Comparison of ENCODE assay signal across 10 cellular contexts in the genomic region with DNA sequence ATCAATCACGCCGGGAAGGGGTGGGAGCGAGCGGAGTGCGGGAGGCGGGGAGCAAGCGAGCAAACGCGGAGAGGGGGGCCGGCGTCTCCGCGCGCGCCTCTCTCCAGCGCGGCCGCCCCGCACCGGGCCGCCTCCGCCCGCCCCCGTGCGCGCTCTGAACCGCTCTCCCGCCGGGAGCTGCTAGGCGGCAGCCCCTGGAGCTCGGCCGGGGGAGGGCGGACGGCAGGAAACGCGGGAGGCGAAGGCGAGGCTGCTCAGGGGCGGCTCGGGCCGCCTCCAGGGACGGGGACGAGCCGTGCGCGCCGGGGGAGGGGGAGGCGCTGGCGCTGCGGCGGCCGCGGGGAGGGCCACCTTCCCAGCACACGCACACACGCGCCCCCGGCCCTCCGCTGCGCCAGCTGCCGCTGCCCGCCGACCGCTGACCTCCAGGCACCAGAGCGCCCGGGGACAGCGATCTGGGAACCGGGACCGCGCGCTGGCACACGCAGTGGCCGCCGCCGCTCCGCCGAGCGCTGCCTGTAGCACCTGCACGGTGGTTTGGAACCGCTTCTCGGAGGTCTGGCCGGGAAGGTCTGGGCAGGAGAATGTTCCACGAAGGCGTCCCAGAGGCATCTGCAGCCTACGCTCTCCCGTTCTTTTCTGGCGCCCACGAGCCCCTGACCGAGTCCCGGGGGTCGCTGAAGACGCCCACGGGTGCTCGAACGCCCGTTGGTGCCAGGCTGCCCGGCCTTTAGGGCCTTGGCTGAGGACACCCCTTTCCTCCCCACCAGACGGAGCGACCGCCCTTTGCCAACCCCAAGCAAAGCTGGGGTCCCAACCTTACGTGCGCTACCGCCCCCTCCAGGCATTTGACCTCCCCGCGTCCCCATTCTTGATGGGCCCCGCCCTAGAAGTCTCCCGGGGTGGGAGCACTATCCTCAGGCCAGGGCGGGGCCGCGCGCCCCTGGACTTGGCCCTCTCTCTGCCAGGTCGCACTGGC. TPM values are rescaled to one million over a fixed set of nuclear protein-coding genes. Genes with fewer than 3 reads are reported as not detected.
DNase-seq lines count a peak whose midpoint lies in the region; ATAC-seq, FAIRE-seq and TF ChIP-seq lines count a peak whose summit lies in the region.
"Had no signal": no experiment of that assay in that cellular context is flagged by ENCODE, and none has a peak within 500 bp of the region (broad histone marks: within the 10 kb centered on the region; RNA-seq: fewer than 3 reads in every experiment).

A gene (minus strand): TSS at position 3 of the 979 bp plus-strand sequence. CDS start 198 bp downstream, outside the sequence.

- peaks cover 41% of the 10 kb centered on the region for H3K27me3 ChIP-seq in BJ (ENCODE audit: control insufficient read depth, insufficient read depth, low read length)
- peaks cover 78% of the 10 kb centered on the region for H3K27me3 ChIP-seq in neuron (ENCODE audit: insufficient read depth, low read length)

- no peak within 1 kb of the TSS for H3K27ac Mint-ChIP-seq in HFFc6

- H3K4me3 ChIP-seq in BJ (ENCODE audit: low read depth, low read length) (peak within 1 kb of the TSS; percentile 8; the same call in 1 of the 2 replicates), neuron (ENCODE audit: low read length) (peak within 1 kb of the TSS; percentile 35)

- TF ChIP-seq POLR2A in GM12892 (IDR thresholded peaks at IDR 0.05; ENCODE audit: low read depth, low read length), result no peak

- peaks cover 29% of the 10 kb centered on the region for H3K27me3 Mint-ChIP-seq in HFFc6 (ENCODE audit: insufficient read depth)

- H3K4me1 ChIP-seq in neuron (ENCODE audit: insufficient read depth, low read length), result peaks cover 14% of the 10 kb centered on the region

- no peak for FAIRE-seq in GM12892 (lab: Jason Lieb, UNC)

- no peaks in the 10 kb centered on the region for H3K36me3 Mint-ChIP-seq in HFFc6 (ENCODE audit: low read depth)

- POLR2A ChIA-PET in BJ (lab: Charles Lee), result no interaction called here

- peak within 1 kb of the TSS; percentile 75 for H3K4me3 Mint-ChIP-seq in HFFc6

- TF ChIP-seq CTCF in BJ (IDR thresholded peaks at IDR 0.05; ENCODE audit: insufficient read depth, low read depth, low read length), result no peak
- no peak for TF ChIP-seq CTCF in HFFc6 (IDR thresholded peaks at IDR 0.05)

- DNase-seq in BJ (ENCODE audit: low read depth) (no peak), HFFc6 (no peak), ecto neural progenitor cell (ENCODE audit: low spot score) (peak; percentile 63), GM12892 (ENCODE audit: insufficient read length) (no peak), RKO (ENCODE audit: low spot score) (no peak), SW 1271 (lab: John Stamatoyannopoulos, UW) (no peak)
- DNase-seq: left lung; stimulated activated naive CD4-positive, alpha-beta T cell treated with Interleukin-2 at 50 U/mL for 16 hours had no signal

- CTCF ChIA-PET in BJ (lab: Yijun Ruan, JAX), result interaction anchor here (0.7 to 3.7 kb wide), 8 partner anchors 15 to 395 kb away, joined by 3 to 21 read pairs (median 4); no protein-coding TSS in a partner anchor

- no peaks in the 10 kb centered on the region for H3K9me3 ChIP-seq in neuron (ENCODE audit: low read length)
- H3K9me3 ChIP-seq: left lung had no signal

- peaks cover 12% of the 10 kb centered on the region for H3K4me1 Mint-ChIP-seq in HFFc6 (ENCODE audit: low read depth)

- H3K9me3 Mint-ChIP-seq in HFFc6, result no peaks in the 10 kb centered on the region

- H3K36me3 ChIP-seq in BJ (ENCODE audit: control insufficient read depth, insufficient read depth, low read length) (no peaks in the 10 kb centered on the region), neuron (ENCODE audit: insufficient read depth, low read length) (no peaks in the 10 kb centered on the region)
- H3K36me3 ChIP-seq: left lung had no signal

- ATAC-seq in GM19397 (IDR thresholded peaks at IDR 0.05; ENCODE audit: unreplicated experiment), result no peak

- H2AFZ ChIP-seq in neuron (ENCODE audit: low read depth, low read length), result peak within 1 kb of the TSS; percentile 65

RNA-seq across cellular contexts. Expression of the gene that starts here (rescaled TPM):
- polyA plus RNA-seq in BJ (2011; rRNA removed), result 1.4 and 1.6 TPM in 2 replicates
- 6.4 and 10.6 TPM in 2 replicates for polyA minus RNA-seq in BJ (2011; rRNA and poly(A)+ RNA removed)
- 1 to 10 TPM; 3.1 to 9.3 (median 7.6) TPM for total RNA-seq in HFFc6 (2021; fragmentation: NEBNext Ultra II Directional; extraction: Animal tissue kit (Norgen Biotek cat#: 25700))
- polyA plus RNA-seq in GM12892 (2012; ENCODE audit: missing spikeins), result not detected
